Comparison of ENCODE assay signal across 10 cellular contexts in the genomic region with DNA sequence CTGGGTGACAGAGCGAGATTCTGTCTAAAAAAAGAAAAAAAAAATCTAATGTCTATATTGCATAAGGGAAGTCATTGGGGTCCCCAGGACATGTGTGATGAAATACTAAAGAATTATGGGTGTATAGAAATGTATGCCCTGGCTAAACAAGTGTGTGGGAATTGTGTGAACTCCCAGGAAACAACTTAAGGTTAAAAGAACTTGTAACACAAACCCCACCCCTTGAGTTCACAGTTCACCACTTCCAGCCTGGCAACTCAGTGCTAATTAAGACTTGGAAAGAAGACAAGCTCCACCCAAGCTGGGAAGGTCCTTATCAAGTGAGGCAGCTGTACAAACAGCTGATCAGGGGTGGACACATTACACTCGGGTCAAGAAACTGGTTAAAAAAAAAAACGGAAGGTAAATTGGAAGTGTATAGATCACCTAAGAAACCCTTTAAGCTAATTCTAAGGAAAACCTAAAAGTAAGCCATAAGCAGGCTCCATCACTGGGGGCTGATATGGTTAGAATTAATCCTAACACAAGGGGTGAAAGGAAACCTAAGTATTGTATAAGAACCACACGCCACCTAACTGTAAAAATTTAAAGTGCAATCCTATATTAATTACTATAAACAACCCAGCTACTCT. TPM values are rescaled to one million over a fixed set of nuclear protein-coding genes. Genes with fewer than 3 reads are reported as not detected.
DNase-seq lines count a peak whose midpoint lies in the region; ATAC-seq, FAIRE-seq and TF ChIP-seq lines count a peak whose summit lies in the region.
"Had no signal": no experiment of that assay in that cellular context is flagged by ENCODE, and none has a peak within 500 bp of the region (broad histone marks: within the 10 kb centered on the region; RNA-seq: fewer than 3 reads in every experiment).

No MANE protein-coding gene starts in this region.

- no peak overlapping the region for H3K4me3 Mint-ChIP-seq in activated CD4-positive, alpha-beta memory T cell treated with anti-CD3 and anti-CD28 coated beads, Interleukin-2, amount 10 ng/mL, durations not matched to agents 7 days and 5 days
- no peak overlapping the region for H3K4me3 Mint-ChIP-seq in activated CD4-positive, alpha-beta memory T cell treated with anti-CD3 and anti-CD28 coated beads for 36 hours

- H3K27ac ChIP-seq in epithelial cell of prostate (peak overlapping the region; percentile 88), spleen (peak overlapping the region in 5 of 8 donors; percentile 8 to 94 (median 89))

- no peak for FAIRE-seq in H54 (lab: Jason Lieb, UNC)

- peak in 4 of 11 experiments; percentile 24 to 36 (median 31) for TF ChIP-seq CTCF in spleen (IDR thresholded peaks at IDR 0.05 in 8 of 11, conservative IDR thresholded peaks at IDR 0.05 in 3 of 11)

- POLR2A ChIA-PET in activated CD4-positive, alpha-beta memory T cell treated with anti-CD3 and anti-CD28 coated beads, Interleukin-2, amount 10 ng/mL, durations not matched to agents 7 days and 5 days (lab: Charles Lee), result interaction anchor here (0.9 to 4.1 kb wide), 7 partner anchors 21 to 124 kb away, joined by 3 to 49 read pairs (median 4); a partner anchor contains a TSS
- POLR2A ChIA-PET in activated CD4-positive, alpha-beta memory T cell treated with anti-CD3 and anti-CD28 coated beads for 36 hours (lab: Charles Lee), result no interaction called here

- H3K36me3 ChIP-seq in spleen, result no peaks in the 10 kb centered on the region

- CTCF ChIA-PET in activated CD4-positive, alpha-beta memory T cell treated with anti-CD3 and anti-CD28 coated beads, Interleukin-2, amount 10 ng/mL, durations not matched to agents 7 days and 5 days (lab: Charles Lee), result interaction anchor here (3.1 kb wide), 1 partner anchor 120 kb away, joined by 12 read pairs; no protein-coding TSS in a partner anchor
- CTCF ChIA-PET in activated CD4-positive, alpha-beta memory T cell treated with anti-CD3 and anti-CD28 coated beads for 36 hours (lab: Charles Lee), result interaction anchor here (1.2 to 5.1 kb wide), 3 partner anchors 9 to 120 kb away, joined by 3 to 45 read pairs (median 16); no protein-coding TSS in a partner anchor

- H3K4me1 ChIP-seq in spleen, result peaks cover 22 to 56% (median 43%) of the 10 kb centered on the region in 6 donors

- intact Hi-C loops in activated CD4-positive, alpha-beta memory T cell treated with anti-CD3 and anti-CD28 coated beads for 36 hours (cut with micrococcal nuclease), result loop anchor here (1.0 to 5.0 kb wide), 2 partner anchors 119 to 215 kb away; no protein-coding TSS in a partner anchor
- intact Hi-C loops in spleen (cut with DNase I; ENCODE audit: low total_unique reads), result no loop called here

- H3K4me3 ChIP-seq in spleen, result no peak overlapping the region

- ATAC-seq in GM21515 (IDR thresholded peaks at IDR 0.05; ENCODE audit: unreplicated experiment) (no peak), GM21390 (IDR thresholded peaks at IDR 0.05; ENCODE audit: unreplicated experiment) (no peak)

- TF ChIP-seq POLR2A in spleen (IDR thresholded peaks at IDR 0.05) (no peak), H54 (IDR thresholded peaks at IDR 0.05; ENCODE audit: low read depth, low read length) (no peak)

- peaks cover 2% of the 10 kb centered on the region for H3K27me3 Mint-ChIP-seq in activated CD4-positive, alpha-beta memory T cell treated with anti-CD3 and anti-CD28 coated beads, Interleukin-2, amount 10 ng/mL, durations not matched to agents 7 days and 5 days
- peaks cover 2% of the 10 kb centered on the region for H3K27me3 Mint-ChIP-seq in activated CD4-positive, alpha-beta memory T cell treated with anti-CD3 and anti-CD28 coated beads for 36 hours

- DNase-seq in activated CD4-positive, alpha-beta memory T cell treated with anti-CD3 and anti-CD28 coated beads, Interleukin-2, amount 10 ng/mL, durations not matched to agents 7 days and 5 days, result no peak
- no peak for DNase-seq in activated CD4-positive, alpha-beta memory T cell treated with anti-CD3 and anti-CD28 coated beads for 36 hours
- DNase-seq in NCI-H510A (lab: John Stamatoyannopoulos, UW) (peak; percentile 65), epithelial cell of prostate (ENCODE audit: low read depth, low spot score) (no peak), spleen (no peak), H54 (ENCODE audit: insufficient read length, low spot score) (no peak)
- DNase-seq: left cardiac atrium, T1000 had no signal

- 19 to 32% (median 30%) methylated on average over 4 of the region's 4 CpGs for WGBS in spleen, 5 donors

- peaks cover 47% of the 10 kb centered on the region for H3K4me1 Mint-ChIP-seq in activated CD4-positive, alpha-beta memory T cell treated with anti-CD3 and anti-CD28 coated beads, Interleukin-2, amount 10 ng/mL, durations not matched to agents 7 days and 5 days
- H3K4me1 Mint-ChIP-seq in activated CD4-positive, alpha-beta memory T cell treated with anti-CD3 and anti-CD28 coated beads for 36 hours (ENCODE audit: low read depth), result peaks cover 47% of the 10 kb centered on the region

- H3K36me3 Mint-ChIP-seq in activated CD4-positive, alpha-beta memory T cell treated with anti-CD3 and anti-CD28 coated beads, Interleukin-2, amount 10 ng/mL, durations not matched to agents 7 days and 5 days (ENCODE audit: low read depth), result peaks cover 7% of the 10 kb centered on the region
- no peaks in the 10 kb centered on the region for H3K36me3 Mint-ChIP-seq in activated CD4-positive, alpha-beta memory T cell treated with anti-CD3 and anti-CD28 coated beads for 36 hours

- no peaks in the 10 kb centered on the region for H3K9me3 ChIP-seq in spleen

- no peaks in the 10 kb centered on the region for H3K9me3 Mint-ChIP-seq in activated CD4-positive, alpha-beta memory T cell treated with anti-CD3 and anti-CD28 coated beads, Interleukin-2, amount 10 ng/mL, durations not matched to agents 7 days and 5 days
- no peaks in the 10 kb centered on the region for H3K9me3 Mint-ChIP-seq in activated CD4-positive, alpha-beta memory T cell treated with anti-CD3 and anti-CD28 coated beads for 36 hours

- H3K27ac Mint-ChIP-seq in activated CD4-positive, alpha-beta memory T cell treated with anti-CD3 and anti-CD28 coated beads, Interleukin-2, amount 10 ng/mL, durations not matched to agents 7 days and 5 days, result peak overlapping the region; percentile 1
- no peak overlapping the region for H3K27ac Mint-ChIP-seq in activated CD4-positive, alpha-beta memory T cell treated with anti-CD3 and anti-CD28 coated beads for 36 hours

- no peaks in the 10 kb centered on the region for H3K27me3 ChIP-seq in spleen (replicated peaks in 1 of 7)

RNA-seq across cellular contexts. Expression of a gene that starts 25.2 kb away (rescaled TPM):
- 1,000 to 10,000 TPM; 2,531 to 2,553 TPM for total RNA-seq in activated CD4-positive, alpha-beta memory T cell treated with anti-CD3 and anti-CD28 coated beads, Interleukin-2, amount 10 ng/mL, durations not matched to agents 7 days and 5 days
- 1,000 to 10,000 TPM; 1,413 to 1,470 TPM for total RNA-seq in activated CD4-positive, alpha-beta memory T cell treated with anti-CD3 and anti-CD28 coated beads for 36 hours
- total RNA-seq in spleen, result 1,000 to 10,000 TPM; 1,154 to 1,886 (median 1,537) TPM
- 1,000 to 10,000 TPM; 1,280 to 1,749 (median 1,625) TPM for polyA plus RNA-seq in spleen
